ENCODE assay signal across 8 cellular contexts in the genomic region with DNA sequence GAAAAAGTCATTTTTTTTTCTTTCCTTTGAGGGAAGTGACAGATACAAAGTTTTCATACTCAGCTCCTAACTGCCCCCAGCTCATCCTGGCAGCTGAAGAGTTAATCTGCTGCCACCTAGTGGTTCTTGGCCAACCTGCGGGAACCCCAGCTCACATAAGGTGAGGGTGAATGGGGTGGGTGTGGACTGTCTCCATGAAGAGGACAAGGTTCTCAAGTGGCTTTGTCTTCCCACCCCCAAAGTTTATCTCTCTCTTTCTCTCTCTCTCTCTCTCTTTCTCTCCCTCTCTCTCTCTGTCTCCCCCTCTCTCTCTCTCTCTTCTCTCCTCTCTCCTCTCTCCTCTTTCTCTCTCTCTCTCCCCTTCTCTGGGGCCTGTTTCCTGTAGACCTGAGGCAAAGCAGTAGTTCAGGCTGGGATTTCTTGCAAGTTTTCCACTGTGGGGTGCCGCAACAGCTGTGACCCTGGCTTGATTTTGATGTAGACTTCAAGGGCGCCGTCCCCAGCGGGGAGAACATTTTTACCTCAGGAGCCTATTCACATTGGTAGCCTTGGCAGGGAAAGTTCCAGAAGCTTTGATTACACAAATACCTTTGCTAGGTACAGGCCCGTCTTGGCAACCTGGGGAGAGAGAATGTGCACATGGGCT.
DNase-seq lines count a peak whose midpoint lies in the region; ATAC-seq and TF ChIP-seq lines count a peak whose summit lies in the region.

No MANE protein-coding gene starts in this region.

- POLR2A ChIA-PET in WTC11 (lab: Charles Lee), result interaction anchor here (0.6 kb wide), 3 partner anchors 53 to 541 kb away, joined by 3 to 4 read pairs (median 4); no protein-coding TSS in a partner anchor

- no peaks in the 10 kb centered on the region for H3K36me3 Mint-ChIP-seq in WTC11

- no peaks in the 10 kb centered on the region for H3K36me3 ChIP-seq in lower lobe of right lung

- TF ChIP-seq CTCF in WTC11 (IDR thresholded peaks at IDR 0.05) (peak; percentile 85), lower lobe of right lung (IDR thresholded peaks at IDR 0.05) (peak; percentile 71)

- CTCF ChIA-PET in WTC11 (lab: Charles Lee), result interaction anchor here (0.5 to 4.6 kb wide), 47 partner anchors 9 to 741 kb away, joined by 3 to 27 read pairs (median 4); no protein-coding TSS in a partner anchor

- H3K27ac Mint-ChIP-seq in WTC11, result peak overlapping the region; percentile 71

- H3K27me3 ChIP-seq in lower lobe of right lung (ENCODE audit: low read depth), result no peaks in the 10 kb centered on the region

- no peaks in the 10 kb centered on the region for H3K9me3 ChIP-seq in lower lobe of right lung

- H3K4me1 Mint-ChIP-seq in WTC11, result peaks cover 30% of the 10 kb centered on the region

- DNase-seq in AG08396 (ENCODE audit: low spot score) (peak; percentile 44), NCI-H2227 (lab: John Stamatoyannopoulos, UW; ENCODE audit: unreplicated experiment) (peak; percentile 76), WTC11 (ENCODE audit: low spot score) (peak; percentile 81), cerebellum (ENCODE audit: low spot score) (peak; percentile 29), lower lobe of right lung (peak; percentile 53)
- DNase-seq in stimulated activated CD8-positive, alpha-beta memory T cell treated with anti-CD3 and anti-CD28 coated beads, Interleukin-7, amount 100 ng/mL, for 48 hours (ENCODE audit: extremely low read depth in 1 of 2, low read depth in 1 of 2), result peak; percentile 26

- H3K27me3 Mint-ChIP-seq in WTC11 (ENCODE audit: low read depth), result no peaks in the 10 kb centered on the region; the same call in 1 of the 2 replicates

- intact Hi-C loops in lower lobe of right lung (cut with DNase I), result no loop called here

- H3K4me3 ChIP-seq in lower lobe of right lung, result no peak overlapping the region

- 0 out of 2 replicates have a peak overlapping the region, but pooled peaks have one; percentile 17 for H3K4me3 Mint-ChIP-seq in WTC11

- H3K9me3 Mint-ChIP-seq in WTC11, result no peaks in the 10 kb centered on the region

- H3K4me1 ChIP-seq in lower lobe of right lung, result no peaks in the 10 kb centered on the region

- no peak overlapping the region for H3K27ac ChIP-seq in lower lobe of right lung

- ATAC-seq in GM18907 (IDR thresholded peaks at IDR 0.05; ENCODE audit: unreplicated experiment) (peak; percentile 96), HG03139 (IDR thresholded peaks at IDR 0.05; ENCODE audit: unreplicated experiment) (peak; percentile 93), WTC11 (peak; percentile 89), lower lobe of right lung (peak; percentile 62 to 85)

TF ChIP-seq in WTC11, 78 proteins besides CTCF, POLR2A, EP300 and RAD21:
- TF ChIP-seq, protein P1, sequence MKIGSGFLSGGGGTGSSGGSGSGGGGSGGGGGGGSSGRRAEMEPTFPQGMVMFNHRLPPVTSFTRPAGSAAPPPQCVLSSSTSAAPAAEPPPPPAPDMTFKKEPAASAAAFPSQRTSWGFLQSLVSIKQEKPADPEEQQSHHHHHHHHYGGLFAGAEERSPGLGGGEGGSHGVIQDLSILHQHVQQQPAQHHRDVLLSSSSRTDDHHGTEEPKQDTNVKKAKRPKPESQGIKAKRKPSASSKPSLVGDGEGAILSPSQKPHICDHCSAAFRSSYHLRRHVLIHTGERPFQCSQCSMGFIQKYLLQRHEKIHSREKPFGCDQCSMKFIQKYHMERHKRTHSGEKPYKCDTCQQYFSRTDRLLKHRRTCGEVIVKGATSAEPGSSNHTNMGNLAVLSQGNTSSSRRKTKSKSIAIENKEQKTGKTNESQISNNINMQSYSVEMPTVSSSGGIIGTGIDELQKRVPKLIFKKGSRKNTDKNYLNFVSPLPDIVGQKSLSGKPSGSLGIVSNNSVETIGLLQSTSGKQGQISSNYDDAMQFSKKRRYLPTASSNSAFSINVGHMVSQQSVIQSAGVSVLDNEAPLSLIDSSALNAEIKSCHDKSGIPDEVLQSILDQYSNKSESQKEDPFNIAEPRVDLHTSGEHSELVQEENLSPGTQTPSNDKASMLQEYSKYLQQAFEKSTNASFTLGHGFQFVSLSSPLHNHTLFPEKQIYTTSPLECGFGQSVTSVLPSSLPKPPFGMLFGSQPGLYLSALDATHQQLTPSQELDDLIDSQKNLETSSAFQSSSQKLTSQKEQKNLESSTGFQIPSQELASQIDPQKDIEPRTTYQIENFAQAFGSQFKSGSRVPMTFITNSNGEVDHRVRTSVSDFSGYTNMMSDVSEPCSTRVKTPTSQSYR (CRISPR knock-in tag; IDR thresholded peaks at IDR 0.05), result no peak
- TF ChIP-seq ZNF423 (CRISPR knock-in tag; IDR thresholded peaks at IDR 0.05) (peak; percentile 1; the same call in 1 of the 2 replicates), ETV6 (CRISPR knock-in tag; IDR thresholded peaks at IDR 0.05) (no peak), EMX1 (CRISPR knock-in tag; IDR thresholded peaks at IDR 0.05) (no peak), NFATC4 (CRISPR knock-in tag; IDR thresholded peaks at IDR 0.05) (no peak), CREM (CRISPR knock-in tag; IDR thresholded peaks at IDR 0.05) (no peak), CBFB (CRISPR knock-in tag; IDR thresholded peaks at IDR 0.05; ENCODE audit: low read depth) (no peak), ZNF396 (CRISPR knock-in tag; IDR thresholded peaks at IDR 0.05; ENCODE audit: borderline replicate concordance) (0 out of 2 replicates have a peak, but pooled peaks have one; percentile 18)
- TF ChIP-seq, protein P2, sequence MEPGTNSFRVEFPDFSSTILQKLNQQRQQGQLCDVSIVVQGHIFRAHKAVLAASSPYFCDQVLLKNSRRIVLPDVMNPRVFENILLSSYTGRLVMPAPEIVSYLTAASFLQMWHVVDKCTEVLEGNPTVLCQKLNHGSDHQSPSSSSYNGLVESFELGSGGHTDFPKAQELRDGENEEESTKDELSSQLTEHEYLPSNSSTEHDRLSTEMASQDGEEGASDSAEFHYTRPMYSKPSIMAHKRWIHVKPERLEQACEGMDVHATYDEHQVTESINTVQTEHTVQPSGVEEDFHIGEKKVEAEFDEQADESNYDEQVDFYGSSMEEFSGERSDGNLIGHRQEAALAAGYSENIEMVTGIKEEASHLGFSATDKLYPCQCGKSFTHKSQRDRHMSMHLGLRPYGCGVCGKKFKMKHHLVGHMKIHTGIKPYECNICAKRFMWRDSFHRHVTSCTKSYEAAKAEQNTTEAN (CRISPR knock-in tag; IDR thresholded peaks at IDR 0.05), result 0 out of 2 replicates have a peak, but pooled peaks have one; percentile 45
- TF ChIP-seq, protein P3, sequence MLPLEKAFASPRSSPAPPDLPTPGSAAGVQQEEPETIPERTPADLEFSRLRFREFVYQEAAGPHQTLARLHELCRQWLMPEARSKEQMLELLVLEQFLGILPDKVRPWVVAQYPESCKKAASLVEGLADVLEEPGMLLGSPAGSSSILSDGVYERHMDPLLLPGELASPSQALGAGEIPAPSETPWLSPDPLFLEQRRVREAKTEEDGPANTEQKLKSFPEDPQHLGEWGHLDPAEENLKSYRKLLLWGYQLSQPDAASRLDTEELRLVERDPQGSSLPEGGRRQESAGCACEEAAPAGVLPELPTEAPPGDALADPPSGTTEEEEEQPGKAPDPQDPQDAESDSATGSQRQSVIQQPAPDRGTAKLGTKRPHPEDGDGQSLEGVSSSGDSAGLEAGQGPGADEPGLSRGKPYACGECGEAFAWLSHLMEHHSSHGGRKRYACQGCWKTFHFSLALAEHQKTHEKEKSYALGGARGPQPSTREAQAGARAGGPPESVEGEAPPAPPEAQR (CRISPR knock-in tag; IDR thresholded peaks at IDR 0.05), result no peak

Comparison
In these comparisons a context has a peak if more than half of its experiments do, and no peak if none do; other contexts are left out.
1. DNase-seq: peak in every context shown above with its lines; median percentile 81 in WTC11; 76 in NCI-H2227; 53 in lower lobe of right lung; 44 in AG08396; 29 in cerebellum; 26 in stimulated activated CD8-positive, alpha-beta memory T cell treated with anti-CD3 and anti-CD28 coated beads, Interleukin-7, amount 100 ng/mL, for 48 hours.